ENCODE assay signal across 8 cellular contexts in the genomic region with DNA sequence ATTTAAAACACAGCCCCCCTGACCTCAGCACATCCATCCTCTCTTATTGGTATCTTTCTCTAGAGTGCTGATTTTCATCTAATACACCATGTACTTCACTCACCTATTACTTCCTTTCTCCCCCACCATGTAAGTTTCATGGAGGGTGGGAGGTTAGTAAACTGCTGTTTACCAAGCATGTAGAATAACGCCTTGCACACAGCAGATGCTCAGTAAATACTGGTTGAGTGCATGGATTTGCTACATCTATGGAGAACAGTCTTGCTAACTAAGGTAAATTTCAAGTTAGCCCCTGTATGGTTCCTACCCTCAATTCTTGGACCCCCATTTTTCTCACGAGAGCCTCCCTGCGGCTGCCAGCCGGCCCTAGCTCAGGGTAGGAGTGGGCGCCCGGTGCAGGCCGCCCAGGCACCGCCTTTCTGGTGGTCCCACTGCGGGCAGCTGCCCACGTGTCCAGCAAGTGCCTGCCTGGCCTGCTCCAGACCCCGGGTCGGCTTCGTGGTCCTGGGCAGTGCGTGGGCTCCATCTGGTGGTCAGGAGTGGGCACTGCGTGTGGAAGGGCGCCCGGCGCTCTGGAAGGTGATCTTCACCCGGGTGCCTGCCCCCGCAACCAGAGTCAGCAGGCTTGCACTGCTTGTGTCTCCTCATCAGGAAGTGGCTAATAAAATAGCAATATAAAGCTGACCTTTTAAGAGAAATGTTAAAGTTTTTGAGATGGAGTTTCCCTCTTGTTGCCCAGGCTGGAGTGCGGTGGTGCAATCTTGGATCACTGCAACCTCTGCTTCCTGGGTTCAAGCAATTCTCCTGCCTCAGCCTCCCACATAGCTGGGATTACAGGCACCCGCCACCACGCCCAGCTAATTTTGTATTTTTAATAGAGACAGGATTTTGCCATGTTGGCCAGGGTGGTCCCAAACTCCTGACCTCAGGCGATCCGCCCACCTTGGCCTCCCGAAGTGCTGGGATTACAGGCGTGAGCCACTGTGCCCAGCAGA.
A peak's percentile ranks its signal among the peaks of the same experiment; 100 is the strongest.
DNase-seq lines count a peak whose midpoint lies in the region; ATAC-seq and TF ChIP-seq lines count a peak whose summit lies in the region.

No MANE protein-coding gene starts in this region.

- H3K79me1 ChIP-seq in mesendoderm (ENCODE audit: low read length) = no peaks in the 10 kb centered on the region

- no peaks in the 10 kb centered on the region for H3K4me1 ChIP-seq in mesendoderm (ENCODE audit: control insufficient read depth, low read depth, low read length)

- DNase-seq in AG09319 (ENCODE audit: extremely low read depth, low read depth) (peak; percentile 32), NCI-H460 (ENCODE audit: extremely low read depth, low read depth) (peak; percentile 62), mesendoderm (peak; percentile 81)
- DNase-seq in activated CD4-positive, alpha-beta T cell treated with anti-CD3 and anti-CD28 coated beads, Interleukin-2, amount 50 U/mL, for 48 hours = peak; percentile 64 to 73
- peak; percentile 26 for DNase-seq in effector CD8-positive, alpha-beta T cell (lab: John Stamatoyannopoulos, UW)
- DNase-seq in stimulated activated CD8-positive, alpha-beta memory T cell treated with anti-CD3 and anti-CD28 coated beads, Interleukin-2, amount 100 ng/mL, for 1 hour (ENCODE audit: low read depth in 2 of 2) = peak; percentile 27 to 36

- no peak overlapping the region for H3K18ac ChIP-seq in mesendoderm (ENCODE audit: low read length)

- H3K23ac ChIP-seq in mesendoderm (ENCODE audit: low read length) = no peak overlapping the region

- peak; percentile 77 for ATAC-seq in GM18867 (IDR thresholded peaks at IDR 0.05; ENCODE audit: unreplicated experiment)
- peak; percentile 72 for ATAC-seq in HG03097 (IDR thresholded peaks at IDR 0.05; ENCODE audit: low FRiP score, unreplicated experiment)

- no peak overlapping the region for H3K4me2 ChIP-seq in mesendoderm (ENCODE audit: low read length)

- H4K8ac ChIP-seq in mesendoderm (ENCODE audit: low read depth, low read length) = no peak overlapping the region

- H3K79me2 ChIP-seq in mesendoderm (ENCODE audit: control insufficient read depth, insufficient read depth, low read length) = no peaks in the 10 kb centered on the region

- H4K5ac ChIP-seq in mesendoderm (ENCODE audit: low read length) = no peak overlapping the region

- TF ChIP-seq CTCF in AG09319 (IDR thresholded peaks at IDR 0.05; ENCODE audit: low read depth, low read length) = peak; percentile 99

- no peak overlapping the region for H2BK5ac ChIP-seq in mesendoderm (ENCODE audit: low read length)

- H3K56ac ChIP-seq in mesendoderm (ENCODE audit: low read length) = no peak overlapping the region

- H3K36me3 ChIP-seq in mesendoderm (ENCODE audit: control insufficient read depth, insufficient read depth, low read length) = peaks cover 6% of the 10 kb centered on the region

- H3K4ac ChIP-seq in mesendoderm (ENCODE audit: low read depth, low read length) = no peak overlapping the region

- no peak overlapping the region for H3K4me3 ChIP-seq in mesendoderm (ENCODE audit: low read length)

- no peaks in the 10 kb centered on the region for H3K27me3 ChIP-seq in mesendoderm (ENCODE audit: insufficient read depth, low read length, poor library complexity)

- no peak overlapping the region for H3K9ac ChIP-seq in mesendoderm (ENCODE audit: low read length)

- no CpG with 5 or more reads among the region's 27 CpGs for WGBS in mesendoderm (ENCODE audit: extremely low coverage, insufficient coverage, low lambda C conversion rate)

- no peak overlapping the region for H2AK5ac ChIP-seq in mesendoderm (ENCODE audit: low read length)

- no peak overlapping the region for H3K27ac ChIP-seq in mesendoderm (ENCODE audit: low read depth, low read length)

- no peak overlapping the region for H2BK120ac ChIP-seq in mesendoderm (ENCODE audit: low read depth, low read length)

- no peak overlapping the region for H2BK15ac ChIP-seq in mesendoderm (replicated peaks; ENCODE audit: low read depth)

Comparison
In these comparisons a context has a peak if more than half of its experiments do, and no peak if none do; other contexts are left out.
1. DNase-seq: peak in every context shown above with its lines; median percentile 81 in mesendoderm; 68 in activated CD4-positive, alpha-beta T cell treated with anti-CD3 and anti-CD28 coated beads, Interleukin-2, amount 50 U/mL, for 48 hours; 62 in NCI-H460; 32 in AG09319; 32 in stimulated activated CD8-positive, alpha-beta memory T cell treated with anti-CD3 and anti-CD28 coated beads, Interleukin-2, amount 100 ng/mL, for 1 hour; 26 in effector CD8-positive, alpha-beta T cell.